Comparison of ENCODE assay signal across 1 cellular context in the genomic region with DNA sequence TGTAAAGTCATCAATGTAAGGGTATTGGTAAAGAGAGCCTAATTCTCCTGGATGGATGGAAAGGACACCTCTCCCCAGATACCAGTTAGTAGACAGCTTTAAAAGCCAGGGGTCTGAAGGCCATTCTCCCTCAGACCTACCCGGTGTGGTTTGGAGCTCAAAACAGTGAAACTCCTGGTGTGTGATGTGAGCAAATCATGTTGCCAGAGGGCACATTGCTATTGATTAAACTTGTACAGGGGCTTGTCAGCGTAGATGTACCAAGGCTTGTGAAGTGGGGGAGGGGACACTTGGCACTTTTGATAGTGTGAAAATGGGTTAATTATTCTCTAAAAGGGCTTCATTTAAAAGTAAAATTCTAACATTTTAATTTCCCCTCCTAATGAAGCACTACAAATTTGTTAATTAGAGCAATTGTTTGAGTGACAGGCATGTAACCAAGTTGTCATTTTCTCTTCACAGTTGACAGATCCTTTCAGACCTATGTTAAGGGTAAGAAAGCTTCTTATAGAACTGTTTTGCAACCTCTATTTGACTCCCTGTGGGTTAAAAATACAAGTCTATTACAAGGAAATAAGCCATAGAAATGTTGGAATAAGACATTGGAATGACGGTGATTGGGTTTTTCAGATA.
TF ChIP-seq lines count a peak whose summit lies in the region.

No MANE protein-coding gene starts in this region.

TF ChIP-seq in GM23338, 12 proteins besides CTCF, POLR2A, EP300 and RAD21 (continued from another document):
- TF ChIP-seq, protein P1, sequence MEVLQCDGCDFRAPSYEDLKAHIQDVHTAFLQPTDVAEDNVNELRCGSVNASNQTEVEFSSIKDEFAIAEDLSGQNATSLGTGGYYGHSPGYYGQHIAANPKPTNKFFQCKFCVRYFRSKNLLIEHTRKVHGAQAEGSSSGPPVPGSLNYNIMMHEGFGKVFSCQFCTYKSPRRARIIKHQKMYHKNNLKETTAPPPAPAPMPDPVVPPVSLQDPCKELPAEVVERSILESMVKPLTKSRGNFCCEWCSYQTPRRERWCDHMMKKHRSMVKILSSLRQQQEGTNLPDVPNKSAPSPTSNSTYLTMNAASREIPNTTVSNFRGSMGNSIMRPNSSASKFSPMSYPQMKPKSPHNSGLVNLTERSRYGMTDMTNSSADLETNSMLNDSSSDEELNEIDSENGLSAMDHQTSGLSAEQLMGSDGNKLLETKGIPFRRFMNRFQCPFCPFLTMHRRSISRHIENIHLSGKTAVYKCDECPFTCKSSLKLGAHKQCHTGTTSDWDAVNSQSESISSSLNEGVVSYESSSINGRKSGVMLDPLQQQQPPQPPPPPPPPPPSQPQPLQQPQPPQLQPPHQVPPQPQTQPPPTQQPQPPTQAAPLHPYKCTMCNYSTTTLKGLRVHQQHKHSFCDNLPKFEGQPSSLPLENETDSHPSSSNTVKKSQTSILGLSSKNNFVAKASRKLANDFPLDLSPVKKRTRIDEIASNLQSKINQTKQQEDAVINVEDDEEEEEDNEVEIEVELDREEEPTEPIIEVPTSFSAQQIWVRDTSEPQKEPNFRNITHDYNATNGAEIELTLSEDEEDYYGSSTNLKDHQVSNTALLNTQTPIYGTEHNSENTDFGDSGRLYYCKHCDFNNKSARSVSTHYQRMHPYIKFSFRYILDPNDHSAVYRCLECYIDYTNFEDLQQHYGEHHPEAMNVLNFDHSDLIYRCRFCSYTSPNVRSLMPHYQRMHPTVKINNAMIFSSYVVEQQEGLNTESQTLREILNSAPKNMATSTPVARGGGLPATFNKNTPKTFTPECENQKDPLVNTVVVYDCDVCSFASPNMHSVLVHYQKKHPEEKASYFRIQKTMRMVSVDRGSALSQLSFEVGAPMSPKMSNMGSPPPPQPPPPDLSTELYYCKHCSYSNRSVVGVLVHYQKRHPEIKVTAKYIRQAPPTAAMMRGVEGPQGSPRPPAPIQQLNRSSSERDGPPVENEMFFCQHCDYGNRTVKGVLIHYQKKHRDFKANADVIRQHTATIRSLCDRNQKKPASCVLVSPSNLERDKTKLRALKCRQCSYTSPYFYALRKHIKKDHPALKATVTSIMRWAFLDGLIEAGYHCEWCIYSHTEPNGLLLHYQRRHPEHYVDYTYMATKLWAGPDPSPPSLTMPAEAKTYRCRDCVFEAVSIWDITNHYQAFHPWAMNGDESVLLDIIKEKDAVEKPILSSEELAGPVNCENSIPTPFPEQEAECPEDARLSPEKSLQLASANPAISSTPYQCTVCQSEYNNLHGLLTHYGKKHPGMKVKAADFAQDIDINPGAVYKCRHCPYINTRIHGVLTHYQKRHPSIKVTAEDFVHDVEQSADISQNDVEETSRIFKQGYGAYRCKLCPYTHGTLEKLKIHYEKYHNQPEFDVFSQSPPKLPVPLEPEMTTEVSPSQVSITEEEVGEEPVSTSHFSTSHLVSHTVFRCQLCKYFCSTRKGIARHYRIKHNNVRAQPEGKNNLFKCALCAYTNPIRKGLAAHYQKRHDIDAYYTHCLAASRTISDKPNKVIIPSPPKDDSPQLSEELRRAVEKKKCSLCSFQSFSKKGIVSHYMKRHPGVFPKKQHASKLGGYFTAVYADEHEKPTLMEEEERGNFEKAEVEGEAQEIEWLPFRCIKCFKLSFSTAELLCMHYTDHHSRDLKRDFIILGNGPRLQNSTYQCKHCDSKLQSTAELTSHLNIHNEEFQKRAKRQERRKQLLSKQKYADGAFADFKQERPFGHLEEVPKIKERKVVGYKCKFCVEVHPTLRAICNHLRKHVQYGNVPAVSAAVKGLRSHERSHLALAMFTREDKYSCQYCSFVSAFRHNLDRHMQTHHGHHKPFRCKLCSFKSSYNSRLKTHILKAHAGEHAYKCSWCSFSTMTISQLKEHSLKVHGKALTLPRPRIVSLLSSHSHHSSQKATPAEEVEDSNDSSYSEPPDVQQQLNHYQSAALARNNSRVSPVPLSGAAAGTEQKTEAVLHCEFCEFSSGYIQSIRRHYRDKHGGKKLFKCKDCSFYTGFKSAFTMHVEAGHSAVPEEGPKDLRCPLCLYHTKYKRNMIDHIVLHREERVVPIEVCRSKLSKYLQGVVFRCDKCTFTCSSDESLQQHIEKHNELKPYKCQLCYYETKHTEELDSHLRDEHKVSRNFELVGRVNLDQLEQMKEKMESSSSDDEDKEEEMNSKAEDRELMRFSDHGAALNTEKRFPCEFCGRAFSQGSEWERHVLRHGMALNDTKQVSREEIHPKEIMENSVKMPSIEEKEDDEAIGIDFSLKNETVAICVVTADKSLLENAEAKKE (CRISPR knock-in tag; IDR thresholded peaks at IDR 0.05) = no peak
- TF ChIP-seq POLR2AphosphoS5 (IDR thresholded peaks at IDR 0.05; ENCODE audit: low read depth) (no peak), NANOG (IDR thresholded peaks at IDR 0.05; ENCODE audit: borderline replicate concordance) (no peak), STAT1 (IDR thresholded peaks at IDR 0.05; ENCODE audit: unreplicated experiment) (no peak)
